34 cellular contexts compared by ENCODE assay signal in genomic region chr15:69963375-69963774, GRCh38.
"Had no signal": no experiment of that assay in that cellular context is flagged by ENCODE, and none has a peak within 500 bp of the region (broad histone marks: within the 10 kb centered on the region; RNA-seq: fewer than 3 reads in every experiment).

No MANE protein-coding gene starts in this region.

- DNase-seq: Karpas-422, Kasumi-1, MG63, MM.1S, MV-4-11, NCI-H1048, NCI-H1092, NCI-H1092 treated with DMSO at 0.1 percent for 48 hours, NCI-H1105, NCI-H1105 treated with DMSO at 0.1 percent for 48 hours, NCI-H1417, NCI-H1417 treated with DMSO at 0.1 percent for 48 hours, NCI-H1436, NCI-H1436 treated with DMSO at 0.1 percent for 48 hours, NCI-H146, NCI-H1694, NCI-H1694 treated with DMSO at 0.1 percent for 48 hours, NCI-H187, NCI-H187 treated with DMSO at 0.1 percent for 48 hours, NCI-H1930, NCI-H2029, NCI-H2029 treated with DMSO at 0.1 percent for 48 hours, NCI-H2081, NCI-H2081 treated with DMSO at 0.1 percent for 48 hours, NCI-H2107, NCI-H2171, NCI-H2171 treated with DMSO at 0.1 percent for 48 hours, NCI-H2227 treated with DMSO at 0.1 percent for 48 hours, NCI-H226, NCI-H345, NCI-H446, NCI-H446 treated with DMSO at 0.1 percent for 48 hours, NCI-H510A had no signal

- H3K4me3 ChIP-seq: MG63 had no signal

- H3K36me3 ChIP-seq: MG63 had no signal

- H3K4me2 ChIP-seq: KMS-11 had no signal

- H3K9ac ChIP-seq: KMS-11 had no signal

- H3K27ac ChIP-seq: KMS-11 had no signal

- H3K9me3 ChIP-seq: MG63 had no signal
